Comparison of ENCODE assay signal across 19 cellular contexts in the genomic region with DNA sequence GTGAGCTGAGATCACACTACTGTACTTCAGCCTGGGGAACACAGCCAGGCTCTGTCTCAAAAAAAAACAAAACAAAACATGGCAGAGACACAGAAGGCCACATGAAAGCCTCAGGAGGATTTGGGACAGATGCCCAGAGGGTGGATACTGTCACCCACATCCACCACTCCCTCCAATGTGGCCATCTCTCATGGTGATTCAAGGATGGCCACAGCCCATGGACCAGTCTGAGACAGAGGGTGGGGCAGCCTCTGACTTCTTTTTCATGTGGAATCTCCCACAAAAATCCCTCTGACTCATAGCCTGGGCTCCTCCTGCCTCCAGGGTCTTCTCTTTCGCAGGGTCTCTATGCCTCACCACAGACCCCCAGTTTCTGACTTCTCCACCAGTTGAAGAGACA. TPM values are rescaled to one million over a fixed set of nuclear protein-coding genes. Genes with fewer than 3 reads are reported as not detected.
DNase-seq lines count a peak whose midpoint lies in the region; ATAC-seq and TF ChIP-seq lines count a peak whose summit lies in the region.
"Had no signal": no experiment of that assay in that cellular context is flagged by ENCODE, and none has a peak within 500 bp of the region (broad histone marks: within the 10 kb centered on the region; RNA-seq: fewer than 3 reads in every experiment).

No MANE protein-coding gene starts in this region.

- H3K9me3 Mint-ChIP-seq in activated T-helper 17 cell treated with anti-CD3 and anti-CD28 coated beads, Interleukin-2, amount 50 U/mL, for 72 hours = no peaks in the 10 kb centered on the region
- H3K9me3 Mint-ChIP-seq: activated B cell treated with CpG ODN at 0.5 μM for 24 hours; activated naive CD4-positive, alpha-beta T cell treated with anti-CD3 and anti-CD28 coated beads, Interleukin-2, amount 50 U/mL, for 72 hours; endodermal cell had no signal

- no peak overlapping the region for H3K27ac ChIP-seq in upper lobe of right lung
- H3K27ac ChIP-seq: BLaER1, Peyer's patch, vagina had no signal

- H3K36me3 Mint-ChIP-seq in activated T-helper 17 cell treated with anti-CD3 and anti-CD28 coated beads, Interleukin-2, amount 50 U/mL, for 72 hours (ENCODE audit: low read depth) = no peaks in the 10 kb centered on the region
- H3K36me3 Mint-ChIP-seq: activated naive CD4-positive, alpha-beta T cell treated with anti-CD3 and anti-CD28 coated beads, Interleukin-2, amount 50 U/mL, for 72 hours had no signal

- H3K4me3 Mint-ChIP-seq in activated T-helper 17 cell treated with anti-CD3 and anti-CD28 coated beads, Interleukin-2, amount 50 U/mL, for 72 hours = no peak overlapping the region
- H3K4me3 Mint-ChIP-seq: activated B cell treated with CpG ODN at 0.5 μM for 24 hours, endodermal cell had no signal

- no peak overlapping the region for H3K4me3 ChIP-seq in upper lobe of right lung
- H3K4me3 ChIP-seq: BLaER1, Peyer's patch, vagina had no signal

- H3K36me3 ChIP-seq in upper lobe of right lung = peaks cover 26% of the 10 kb centered on the region

- no peaks in the 10 kb centered on the region for H3K27me3 ChIP-seq in upper lobe of right lung
- H3K27me3 ChIP-seq: BLaER1, Peyer's patch, vagina had no signal

- DNase-seq in AG20443 (ENCODE audit: low spot score) (peak; percentile 86), HCEC 1CT (peak; percentile 25), hepatic stellate cell (ENCODE audit: low spot score) (peak; percentile 42), NCI-H526 (lab: John Stamatoyannopoulos, UW) (no peak), upper lobe of right lung (no peak)
- DNase-seq: activated B cell treated with CpG ODN at 0.5 μM for 24 hours; cerebellar nuclear complex; endodermal cell; MM.1S; NCI-H2029; NCI-H69; Peyer's patch; stimulated activated naive CD4-positive, alpha-beta T cell treated with Interleukin-2 at 50 U/mL for 16 hours had no signal

- no peak for TF ChIP-seq CTCF in upper lobe of right lung (IDR thresholded peaks at IDR 0.05)

- ATAC-seq in activated T-helper 17 cell treated with anti-CD3 and anti-CD28 coated beads, Interleukin-2, amount 50 U/mL, for 72 hours (replicated peaks) = peak; percentile 53
- ATAC-seq in HG03135 (IDR thresholded peaks at IDR 0.05; ENCODE audit: unreplicated experiment) (no peak), upper lobe of right lung (no peak), HG02759 (IDR thresholded peaks at IDR 0.05; ENCODE audit: unreplicated experiment) (no peak)

- peaks cover 4% of the 10 kb centered on the region for H3K4me1 Mint-ChIP-seq in activated T-helper 17 cell treated with anti-CD3 and anti-CD28 coated beads, Interleukin-2, amount 50 U/mL, for 72 hours
- H3K4me1 Mint-ChIP-seq: endodermal cell had no signal

- intact Hi-C loops in upper lobe of right lung (cut with DNase I) = no loop called here

- H3K27me3 Mint-ChIP-seq in activated T-helper 17 cell treated with anti-CD3 and anti-CD28 coated beads, Interleukin-2, amount 50 U/mL, for 72 hours = no peaks in the 10 kb centered on the region
- H3K27me3 Mint-ChIP-seq: activated B cell treated with CpG ODN at 0.5 μM for 24 hours had no signal

- H3K4me1 ChIP-seq in upper lobe of right lung = no peaks in the 10 kb centered on the region
- H3K4me1 ChIP-seq: Peyer's patch, vagina had no signal

- no peak overlapping the region for H3K27ac Mint-ChIP-seq in activated T-helper 17 cell treated with anti-CD3 and anti-CD28 coated beads, Interleukin-2, amount 50 U/mL, for 72 hours
- H3K27ac Mint-ChIP-seq: activated B cell treated with CpG ODN at 0.5 μM for 24 hours, endodermal cell had no signal

- no peaks in the 10 kb centered on the region for H3K9me3 ChIP-seq in upper lobe of right lung
- H3K9me3 ChIP-seq: BLaER1, Peyer's patch, vagina had no signal

RNA-seq across cellular contexts. Expression of gene GTF2I, which starts 59.0 kb away (rescaled TPM):
- 100 to 1,000 TPM; 133 to 143 TPM for total RNA-seq in activated T-helper 17 cell treated with anti-CD3 and anti-CD28 coated beads, Interleukin-2, amount 50 U/mL, for 72 hours
- 221 TPM for total RNA-seq in upper lobe of right lung

Comparison
In these comparisons a context has a peak if more than half of its experiments do, and no peak if none do; other contexts are left out.
1. DNase-seq: peak in AG20443 (single experiment), HCEC 1CT (single experiment) and hepatic stellate cell (single experiment); none in NCI-H526 (0 of 2) and upper lobe of right lung (single experiment).